8 cellular contexts compared by ENCODE assay signal in the genomic region with DNA sequence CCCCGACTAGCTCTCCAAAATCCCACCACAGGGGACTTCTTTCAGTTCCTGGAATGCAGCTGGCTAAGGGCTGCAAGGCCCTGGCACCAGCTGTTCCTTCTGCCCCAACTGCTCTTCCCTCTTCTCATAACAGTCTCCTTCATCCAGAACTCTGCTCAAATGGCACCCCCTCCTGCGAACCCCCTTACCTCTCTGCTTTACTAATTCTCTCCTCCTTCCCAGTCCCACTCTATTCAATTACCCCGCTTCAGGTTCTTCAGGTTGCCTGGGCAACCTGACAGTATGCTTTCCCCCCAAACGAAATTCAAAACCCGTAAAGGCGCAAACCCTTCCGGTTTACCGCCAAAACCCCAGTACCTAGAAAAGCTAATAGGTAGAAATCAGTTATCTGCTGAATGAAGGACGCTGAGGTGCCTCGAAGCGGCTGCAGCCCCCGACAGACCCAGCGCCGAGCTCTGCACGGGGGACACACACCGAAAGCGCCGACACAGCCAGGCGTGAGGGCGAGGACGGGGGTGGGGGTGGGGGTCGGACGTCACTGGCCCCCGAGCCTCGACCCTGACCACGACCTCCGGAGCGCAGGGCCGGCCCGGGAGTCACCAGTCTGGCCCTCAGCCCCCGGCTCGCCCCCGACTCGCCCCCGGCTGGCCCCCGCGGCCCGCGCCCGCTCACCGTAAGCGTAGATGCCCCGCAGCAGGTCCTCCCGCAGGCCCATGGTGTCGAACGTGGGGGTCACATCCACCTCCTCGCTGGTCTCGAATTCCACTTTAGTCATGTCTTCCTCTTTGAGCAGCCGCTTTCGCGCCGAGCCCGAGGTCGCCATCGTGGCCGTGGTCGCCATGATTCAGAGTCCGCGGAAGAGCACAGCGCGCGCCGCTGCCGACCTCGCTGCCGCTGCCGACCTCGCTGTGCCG. TPM values are rescaled to one million over a fixed set of nuclear protein-coding genes. Genes with fewer than 3 reads are reported as not detected.
DNase-seq lines count a peak whose midpoint lies in the region; ATAC-seq, FAIRE-seq and TF ChIP-seq lines count a peak whose summit lies in the region.

No MANE protein-coding gene starts in this region.

- peak overlapping the region; percentile 61 for H3K27ac Mint-ChIP-seq in osteocyte (ENCODE audit: unreplicated experiment)

- H3F3A ChIP-seq in GM23248 (ENCODE audit: insufficient read depth) = no peaks in the 10 kb centered on the region

- H3K27me3 ChIP-seq in GM23248 (replicated peaks; ENCODE audit: insufficient read depth) (no peaks in the 10 kb centered on the region), MG63 (no peaks in the 10 kb centered on the region), foreskin keratinocyte (no peaks in the 10 kb centered on the region)

- ATAC-seq in foreskin keratinocyte = no peak

- peak overlapping the region; percentile 62 for H2AFZ ChIP-seq in GM23248

- no peak for TF ChIP-seq CTCF in foreskin keratinocyte (conservative IDR thresholded peaks at IDR 0.05)
- TF ChIP-seq CTCF in osteocyte (IDR thresholded peaks at IDR 0.05) = no peak

- H3K4me1 ChIP-seq in GM23248 (ENCODE audit: insufficient read depth) = peaks cover 21% of the 10 kb centered on the region; the same call in 1 of the 2 replicates
- H3K4me1 ChIP-seq in foreskin keratinocyte = no peaks in the 10 kb centered on the region

- peak overlapping the region; percentile 83 for H3K4me2 ChIP-seq in GM23248 (ENCODE audit: unreplicated experiment)

- WGBS in GM23248 (ENCODE audit: low coverage in 1 of 2, low lambda C conversion rate in 2 of 2, missing lambda C conversion rate in 2 of 2), 2 experiments = 1% methylated on average over 41 to 59 of the region's 69 CpGs

- H3K4me3 ChIP-seq in GM23248 (peak overlapping the region; percentile 84), MG63 (peak overlapping the region; percentile 96)

- H3K36me3 Mint-ChIP-seq in osteocyte (ENCODE audit: unreplicated experiment) = peaks cover 13% of the 10 kb centered on the region

- no peaks in the 10 kb centered on the region for H3K27me3 Mint-ChIP-seq in osteocyte (ENCODE audit: unreplicated experiment)

- peaks cover 39% of the 10 kb centered on the region for H3K4me1 Mint-ChIP-seq in osteocyte (ENCODE audit: unreplicated experiment)

- peak overlapping the region; percentile 91 for H3K9ac ChIP-seq in GM23248

- in situ Hi-C loops in GM23248 (cut with MboI) = no loop called here

- peaks cover 12% of the 10 kb centered on the region; the same call in 1 of the 2 replicates for H4K20me1 ChIP-seq in GM23248 (ENCODE audit: insufficient read depth)

- H3K27ac ChIP-seq in GM23248 (peak overlapping the region; percentile 56), foreskin keratinocyte (peak overlapping the region; percentile 63)

- H3K9me2 ChIP-seq in GM23248 (ENCODE audit: insufficient read depth) = no peaks in the 10 kb centered on the region

- H3K36me3 ChIP-seq in GM23248 (ENCODE audit: low read depth) (peaks cover 19% of the 10 kb centered on the region), MG63 (peaks cover 61% of the 10 kb centered on the region)

- H3K79me2 ChIP-seq in GM23248 (ENCODE audit: insufficient read depth) = peaks cover 83% of the 10 kb centered on the region

- H3K9me3 ChIP-seq in GM23248 (ENCODE audit: low read depth) = no peaks in the 10 kb centered on the region
- no peaks in the 10 kb centered on the region for H3K9me3 ChIP-seq in MG63

- H3K9me3 Mint-ChIP-seq in osteocyte (ENCODE audit: unreplicated experiment) = no peaks in the 10 kb centered on the region

- DNase-seq in NCI-H1436 (lab: John Stamatoyannopoulos, UW) = peak; percentile 23
- DNase-seq in NCI-H1436 treated with DMSO at 0.1 percent for 48 hours (lab: John Stamatoyannopoulos, UW) = no peak
- DNase-seq in GM23248 = peak; percentile 56
- DNase-seq in MG63 = no peak
- peak; percentile 37 to 43 for DNase-seq in activated T-cell treated with anti-CD3 and anti-CD28 coated beads, Interleukin-2, amount 50 U/mL, for 48 hours
- DNase-seq in foreskin keratinocyte = no peak
- no peak for DNase-seq in osteocyte (ENCODE audit: extremely low spot score, unreplicated experiment)
- no peak for DNase-seq in RCC 7860 (ENCODE audit: low spot score)

- peak overlapping the region; percentile 95 for H3K4me3 Mint-ChIP-seq in osteocyte (ENCODE audit: unreplicated experiment)

- FAIRE-seq in RCC 7860 (lab: Jason Lieb, UNC) = no peak

RNA-seq across cellular contexts. Expression of gene EIF4A3, which starts 0.6 kb away (rescaled TPM):
- 75.1 and 84.5 TPM in 2 replicates for total RNA-seq in GM23248 (2014; rRNA removed; shearing (Covaris generic))
- polyA plus RNA-seq in GM23248 (2016; fragmentation: Nextera tagmentation; extraction: Ambion mirVana) (129 and 131 TPM in 2 replicates), foreskin keratinocyte (96.1 and 105 TPM in 2 replicates)
- 215 and 235 TPM in 2 replicates for total RNA-seq in MG63 (2014; rRNA removed; shearing (Covaris generic); ENCODE audit: low replicate concordance)
- total RNA-seq in foreskin keratinocyte (104 and 105 TPM in 2 replicates), osteocyte (85.7 and 86.6 TPM in 2 replicates)

RNA-seq across cellular contexts. Expression of gene CARD14, which starts 23.5 kb away (rescaled TPM):
- not detected in 2 replicates for total RNA-seq in GM23248 (2014; rRNA removed; shearing (Covaris generic))
- polyA plus RNA-seq in GM23248 (2016; fragmentation: Nextera tagmentation; extraction: Ambion mirVana) (0.05 and 0.06 TPM in 2 replicates), foreskin keratinocyte (0.10 TPM in 2 replicates)
- total RNA-seq in MG63 (2014; rRNA removed; shearing (Covaris generic); ENCODE audit: low replicate concordance) = 0.10 TPM in 1 of 2 replicates, not detected in the other
- total RNA-seq in foreskin keratinocyte (0.04 and 0.24 TPM in 2 replicates), osteocyte (0.10 and 0.16 TPM in 2 replicates)

RNA-seq across cellular contexts. Expression of gene GAA, which starts 45.0 kb away (rescaled TPM):
- 120 and 127 TPM in 2 replicates for total RNA-seq in GM23248 (2014; rRNA removed; shearing (Covaris generic))
- 74.8 and 80.2 TPM in 2 replicates for polyA plus RNA-seq in GM23248 (2016; fragmentation: Nextera tagmentation; extraction: Ambion mirVana)
- 22.0 and 23.6 TPM in 2 replicates for total RNA-seq in MG63 (2014; rRNA removed; shearing (Covaris generic); ENCODE audit: low replicate concordance)
- total RNA-seq in foreskin keratinocyte = 4.0 and 8.1 TPM in 2 replicates
- polyA plus RNA-seq in foreskin keratinocyte = 4.0 and 8.0 TPM in 2 replicates
- 64.7 and 68.7 TPM in 2 replicates for total RNA-seq in osteocyte

Comparison
In these comparisons a context has a peak if more than half of its experiments do, and no peak if none do; other contexts are left out.
1. DNase-seq: peak in NCI-H1436 (single experiment), GM23248 (single experiment) and activated T-cell treated with anti-CD3 and anti-CD28 coated beads, Interleukin-2, amount 50 U/mL, for 48 hours (2 of 2); none in NCI-H1436 treated with DMSO at 0.1 percent for 48 hours (single experiment), MG63 (single experiment), foreskin keratinocyte (0 of 2), osteocyte (single experiment) and RCC 7860 (single experiment).